In the genomic region with DNA sequence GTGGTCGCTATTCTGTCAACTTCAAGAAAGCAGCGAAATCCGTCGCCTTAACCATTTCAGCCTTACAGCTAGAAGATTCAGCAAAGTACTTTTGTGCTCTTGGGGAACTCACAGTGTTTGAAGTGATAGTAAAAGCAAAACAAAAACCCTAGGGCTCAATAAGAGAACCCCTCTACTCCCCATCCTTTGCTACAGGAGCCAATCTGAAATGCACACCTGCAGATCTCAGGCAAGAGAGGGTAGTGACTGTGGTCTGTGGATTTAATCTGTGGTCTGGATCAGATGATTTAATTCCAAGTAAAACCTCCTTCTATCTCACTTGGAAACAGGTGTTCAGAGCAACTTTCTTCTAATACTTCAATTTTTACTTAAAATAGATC, we compare ENCODE assay signal across 14 cellular contexts.
DNase-seq lines count a peak whose midpoint lies in the region; ATAC-seq and TF ChIP-seq lines count a peak whose summit lies in the region.
"Had no signal": no experiment of that assay in that cellular context is flagged by ENCODE, and none has a peak within 500 bp of the region (broad histone marks: within the 10 kb centered on the region; RNA-seq: fewer than 3 reads in every experiment).

No MANE protein-coding gene starts in this region.

- H3K4me1 Mint-ChIP-seq in activated T-cell treated with anti-CD3 and anti-CD28 coated beads, Interleukin-2, amount 50 U/mL, for 4 hours (ENCODE audit: low read depth), result peaks cover 34% of the 10 kb centered on the region

- peak; percentile 23 to 47 for ATAC-seq in activated T-cell treated with anti-CD3 and anti-CD28 coated beads, Interleukin-2, amount 50 U/mL, for 4 hours
- peak; percentile 77 for ATAC-seq in HG03280 (IDR thresholded peaks at IDR 0.05; ENCODE audit: unreplicated experiment)
- ATAC-seq in HG03521 (IDR thresholded peaks at IDR 0.05; ENCODE audit: unreplicated experiment), result no peak

- H3K27ac ChIP-seq in tibial artery, result peak overlapping the region; percentile 29 to 43
- H3K27ac ChIP-seq: adrenal gland had no signal

- peaks cover 30% of the 10 kb centered on the region for H3K4me1 ChIP-seq in adipocyte (ENCODE audit: control insufficient read depth, insufficient read depth, low read length)
- no peaks in the 10 kb centered on the region for H3K4me1 ChIP-seq in tibial artery
- H3K4me1 ChIP-seq: adrenal gland, upper lobe of left lung had no signal

- H3K4me3 ChIP-seq in adipocyte (ENCODE audit: low read length) (no peak overlapping the region), tibial artery (no peak overlapping the region)
- H3K4me3 ChIP-seq: adrenal gland, upper lobe of left lung had no signal

- intact Hi-C loops in tibial artery (cut with DNase I; ENCODE audit: low total_unique reads), result no loop called here

- TF ChIP-seq CTCF in tibial artery (IDR thresholded peaks at IDR 0.05), result no peak

- H3K9me3 Mint-ChIP-seq in activated T-cell treated with anti-CD3 and anti-CD28 coated beads, Interleukin-2, amount 50 U/mL, for 4 hours, result no peaks in the 10 kb centered on the region

- no peaks in the 10 kb centered on the region for H3K36me3 Mint-ChIP-seq in activated T-cell treated with anti-CD3 and anti-CD28 coated beads, Interleukin-2, amount 50 U/mL, for 4 hours (ENCODE audit: insufficient read depth)

- H3K36me3 ChIP-seq in adipocyte (ENCODE audit: control insufficient read depth, insufficient read depth, low read length, severe bottlenecking), result no peaks in the 10 kb centered on the region
- no peaks in the 10 kb centered on the region for H3K36me3 ChIP-seq in tibial artery
- H3K36me3 ChIP-seq: adrenal gland, upper lobe of left lung had no signal

- no peak for DNase-seq in activated T-cell treated with anti-CD3 and anti-CD28 coated beads, Interleukin-2, amount 50 U/mL, for 4 hours
- no peak for DNase-seq in activated T-cell treated with anti-CD3 and anti-CD28 coated beads, Interleukin-2, amount 50 U/mL, for 48 hours
- DNase-seq in adipocyte (ENCODE audit: low read depth) (no peak), tibial artery (no peak), RPMI8226 (no peak), AG08395 (ENCODE audit: low spot score) (no peak)
- DNase-seq: adrenal gland, dermis blood vessel endothelial cell, foreskin fibroblast, islet precursor cell, NCI-H187, upper lobe of left lung had no signal

- H3K27me3 ChIP-seq in adipocyte (replicated peaks; ENCODE audit: control insufficient read depth, insufficient read depth, low read length) (no peaks in the 10 kb centered on the region), tibial artery (no peaks in the 10 kb centered on the region)
- H3K27me3 ChIP-seq: adrenal gland, upper lobe of left lung had no signal

- no peaks in the 10 kb centered on the region for H3K27me3 Mint-ChIP-seq in activated T-cell treated with anti-CD3 and anti-CD28 coated beads, Interleukin-2, amount 50 U/mL, for 4 hours (ENCODE audit: low read depth)

- peak overlapping the region; percentile 55 for H3K4me3 Mint-ChIP-seq in activated T-cell treated with anti-CD3 and anti-CD28 coated beads, Interleukin-2, amount 50 U/mL, for 4 hours

- peak overlapping the region; percentile 3 for H3K9ac ChIP-seq in adipocyte (ENCODE audit: low read length)

- H3K9me3 ChIP-seq in adipocyte (ENCODE audit: control insufficient read depth, low read length) (no peaks in the 10 kb centered on the region), tibial artery (no peaks in the 10 kb centered on the region)
- H3K9me3 ChIP-seq: adrenal gland, upper lobe of left lung had no signal
